Comparison of ENCODE assay signal across 30 cellular contexts in genomic region chr22:49884075-49884474, GRCh38.
"Had no signal": no experiment of that assay in that cellular context is flagged by ENCODE, and none has a peak within 500 bp of the region (broad histone marks: within the 10 kb centered on the region; RNA-seq: fewer than 3 reads in every experiment).

No MANE protein-coding gene starts in this region.

- H3K4me3 ChIP-seq: adrenal gland, Peyer's patch had no signal

- H3K4me1 Mint-ChIP-seq: brain had no signal

- H3K9me3 ChIP-seq: adrenal gland, Peyer's patch had no signal

- H3K27ac Mint-ChIP-seq: activated CD4-positive, alpha-beta T cell treated with anti-CD3 and anti-CD28 coated beads, Interleukin-2, amount 10 ng/mL, durations not matched to agents 24 days and 14 days; activated CD8-positive, alpha-beta T cell treated with anti-CD3 and anti-CD28 coated beads for 36 hours; activated naive CD4-positive, alpha-beta T cell treated with anti-CD3 and anti-CD28 coated beads for 36 hours; activated T-cell treated with anti-CD3 and anti-CD28 coated beads, Interleukin-2, amount 50 U/mL, for 72 hours; brain had no signal

- H3K27me3 Mint-ChIP-seq: activated CD4-positive, alpha-beta T cell treated with anti-CD3 and anti-CD28 coated beads, Interleukin-2, amount 10 ng/mL, durations not matched to agents 24 days and 14 days; activated CD8-positive, alpha-beta T cell treated with anti-CD3 and anti-CD28 coated beads for 36 hours; activated T-helper 17 cell treated with anti-CD3 and anti-CD28 coated beads, Interleukin-2, amount 50 U/mL, for 72 hours; brain had no signal

- H3K4me1 ChIP-seq: adrenal gland, Peyer's patch had no signal

- DNase-seq: activated CD4-positive, alpha-beta T cell treated with anti-CD3 and anti-CD28 coated beads, Interleukin-2, amount 10 ng/mL, durations not matched to agents 24 days and 14 days; activated CD4-positive, alpha-beta T cell treated with anti-CD3 and anti-CD28 coated beads, Interleukin-2, amount 50 U/mL, for 4 hours; activated CD8-positive, alpha-beta T cell treated with anti-CD3 and anti-CD28 coated beads for 36 hours; activated gamma-delta T cell treated with Interleukin-2 at 50 U/mL for 16 hours; activated naive CD4-positive, alpha-beta T cell treated with anti-CD3 and anti-CD28 coated beads for 36 hours; activated T-cell treated with anti-CD3 and anti-CD28 coated beads, Interleukin-2, amount 50 U/mL, for 1 hour; activated T-cell treated with anti-CD3 and anti-CD28 coated beads, Interleukin-2, amount 50 U/mL, for 72 hours; adrenal gland; NCI-H1092 treated with DMSO at 0.1 percent for 48 hours; NCI-H1417; NCI-H146; NCI-H187; NCI-H2029 treated with DMSO at 0.1 percent for 48 hours; NCI-H2107; NCI-H2171; NCI-H510A; NCI-H526; NCI-H748 treated with DMSO at 0.1 percent for 48 hours; NK-92 treated with Interleukin-12 subunit alpha and Interleukin-12 subunit beta, amount 100 ng/mL, for 24 hours; PC-3; Peyer's patch; RPMI8226; SHP77 treated with DMSO at 0.1 percent for 48 hours; T-helper 1 cell; T1000; WERI-Rb-1 had no signal

- H3K27ac ChIP-seq: adrenal gland, Peyer's patch, WERI-Rb-1 had no signal

- H3K4me3 Mint-ChIP-seq: activated CD4-positive, alpha-beta T cell treated with anti-CD3 and anti-CD28 coated beads, Interleukin-2, amount 10 ng/mL, durations not matched to agents 24 days and 14 days; activated CD8-positive, alpha-beta T cell treated with anti-CD3 and anti-CD28 coated beads for 36 hours; activated naive CD4-positive, alpha-beta T cell treated with anti-CD3 and anti-CD28 coated beads for 36 hours; activated T-cell treated with anti-CD3 and anti-CD28 coated beads, Interleukin-2, amount 50 U/mL, for 72 hours; activated T-helper 17 cell treated with anti-CD3 and anti-CD28 coated beads, Interleukin-2, amount 50 U/mL, for 72 hours; brain had no signal

- H3K27me3 ChIP-seq: adrenal gland, Peyer's patch had no signal

- ATAC-seq: activated CD8-positive, alpha-beta T cell treated with anti-CD3 and anti-CD28 coated beads for 36 hours; activated naive CD4-positive, alpha-beta T cell treated with anti-CD3 and anti-CD28 coated beads, Interleukin-2, amount 50 U/mL, for 72 hours; activated T-cell treated with anti-CD3 and anti-CD28 coated beads, Interleukin-2, amount 50 U/mL, for 72 hours; activated T-helper 17 cell treated with anti-CD3 and anti-CD28 coated beads, Interleukin-2, amount 50 U/mL, for 72 hours; PC-3; SK-N-SH treated with all-trans-retinoic acid at 6 μM for 48 hours had no signal

- H3K9me3 Mint-ChIP-seq: activated CD4-positive, alpha-beta T cell treated with anti-CD3 and anti-CD28 coated beads, Interleukin-2, amount 10 ng/mL, durations not matched to agents 24 days and 14 days; activated CD8-positive, alpha-beta T cell treated with anti-CD3 and anti-CD28 coated beads for 36 hours; activated naive CD4-positive, alpha-beta T cell treated with anti-CD3 and anti-CD28 coated beads for 36 hours; activated naive CD4-positive, alpha-beta T cell treated with anti-CD3 and anti-CD28 coated beads, Interleukin-2, amount 50 U/mL, for 72 hours; activated T-cell treated with anti-CD3 and anti-CD28 coated beads, Interleukin-2, amount 50 U/mL, for 72 hours; activated T-helper 17 cell treated with anti-CD3 and anti-CD28 coated beads, Interleukin-2, amount 50 U/mL, for 72 hours had no signal
